ENCODE assay signal across 9 cellular contexts in the genomic region with DNA sequence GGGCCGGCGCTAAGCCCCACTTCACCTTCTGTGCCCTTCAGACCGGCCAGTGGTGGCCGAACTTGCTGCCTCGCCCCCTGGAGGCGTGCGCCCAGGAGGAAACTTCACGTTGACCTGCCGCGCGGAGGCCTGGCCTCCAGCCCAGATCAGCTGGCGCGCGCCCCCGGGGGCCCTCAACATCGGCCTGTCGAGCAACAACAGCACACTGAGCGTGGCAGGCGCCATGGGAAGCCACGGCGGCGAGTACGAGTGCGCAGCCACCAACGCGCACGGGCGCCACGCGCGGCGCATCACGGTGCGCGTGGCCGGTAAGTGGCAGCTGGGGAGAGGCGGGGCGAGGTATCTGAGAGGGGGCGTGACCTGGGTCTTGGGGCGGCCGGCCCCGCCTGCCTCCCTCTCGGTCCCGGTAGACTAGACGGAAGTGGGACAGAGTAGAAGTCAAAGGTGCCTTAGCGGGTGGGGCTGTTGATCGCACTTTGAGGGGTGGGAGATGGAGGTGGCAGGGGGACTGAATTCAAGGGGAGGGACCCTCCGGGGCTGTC. TPM values are rescaled to one million over a fixed set of nuclear protein-coding genes. Genes with fewer than 3 reads are reported as not detected.
DNase-seq lines count a peak whose midpoint lies in the region; ATAC-seq and TF ChIP-seq lines count a peak whose summit lies in the region.
"Had no signal": no experiment of that assay in that cellular context is flagged by ENCODE, and none has a peak within 500 bp of the region (broad histone marks: within the 10 kb centered on the region; RNA-seq: fewer than 3 reads in every experiment).

No MANE protein-coding gene starts in this region.

- H3K4me3 ChIP-seq in stomach = peak overlapping the region; percentile 17 to 48 (median 29)

- peaks cover 25% of the 10 kb centered on the region for H3K27me3 Mint-ChIP-seq in activated T-helper 17 cell treated with anti-CD3 and anti-CD28 coated beads, Interleukin-2, amount 50 U/mL, for 72 hours
- H3K27me3 Mint-ChIP-seq in immature natural killer cell (ENCODE audit: low read depth in 3 of 3) = peaks cover 32 to 48% (median 42%) of the 10 kb centered on the region in 3 donors

- H3K9me3 Mint-ChIP-seq in activated T-helper 17 cell treated with anti-CD3 and anti-CD28 coated beads, Interleukin-2, amount 50 U/mL, for 72 hours = no peaks in the 10 kb centered on the region
- peaks cover 0 to 3% (median 0%) of the 10 kb centered on the region in 6 donors for H3K9me3 Mint-ChIP-seq in immature natural killer cell

- no peak overlapping the region for H3K27ac ChIP-seq in stomach

- peaks cover 28 to 100% (median 70%) of the 10 kb centered on the region in 3 donors for H3K27me3 ChIP-seq in stomach

- TF ChIP-seq CTCF in GM12874 (IDR thresholded peaks at IDR 0.05; ENCODE audit: insufficient read depth, low read depth, low read length) (peak; percentile 36), stomach (IDR thresholded peaks at IDR 0.05) (peak in 1 of 7 experiments; percentile 12)

- H3K9me3 ChIP-seq in stomach = no peaks in the 10 kb centered on the region

- TF ChIP-seq RAD21 in Ishikawa (IDR thresholded peaks at IDR 0.05; ENCODE audit: low read depth) = no peak

- intact Hi-C loops in stomach (cut with DNase I; ENCODE audit: low total_unique reads) = no loop called here

- peaks cover 12% of the 10 kb centered on the region for H3K36me3 Mint-ChIP-seq in activated T-helper 17 cell treated with anti-CD3 and anti-CD28 coated beads, Interleukin-2, amount 50 U/mL, for 72 hours (ENCODE audit: low read depth)
- no peaks in the 10 kb centered on the region for H3K36me3 Mint-ChIP-seq in immature natural killer cell

- H3K27ac Mint-ChIP-seq in activated T-helper 17 cell treated with anti-CD3 and anti-CD28 coated beads, Interleukin-2, amount 50 U/mL, for 72 hours = peak overlapping the region; percentile 78
- peak overlapping the region; percentile 31 to 95 (median 85) for H3K27ac Mint-ChIP-seq in immature natural killer cell

- peak overlapping the region; percentile 74 for H3K4me3 Mint-ChIP-seq in activated T-helper 17 cell treated with anti-CD3 and anti-CD28 coated beads, Interleukin-2, amount 50 U/mL, for 72 hours
- peak overlapping the region; percentile 87 to 95 (median 91) for H3K4me3 Mint-ChIP-seq in immature natural killer cell

- DNase-seq in immature natural killer cell (peak; percentile 74 to 81 (median 79)), stomach (peak; percentile 51), DMS153 (lab: John Stamatoyannopoulos, UW) (no peak)

- no peak for TF ChIP-seq POLR2A in stomach (IDR thresholded peaks at IDR 0.05)

- WGBS in stomach, 5 donors = 1 to 6% (median 2%) methylated on average over 4 to 48 of the region's 48 CpGs

- peaks cover 22% of the 10 kb centered on the region for H3K4me1 Mint-ChIP-seq in activated T-helper 17 cell treated with anti-CD3 and anti-CD28 coated beads, Interleukin-2, amount 50 U/mL, for 72 hours
- H3K4me1 Mint-ChIP-seq in immature natural killer cell = peaks cover 37 to 41% of the 10 kb centered on the region in 2 donors

- ATAC-seq in activated T-helper 17 cell treated with anti-CD3 and anti-CD28 coated beads, Interleukin-2, amount 50 U/mL, for 72 hours (replicated peaks) = peak; percentile 77
- ATAC-seq in GM18520 (IDR thresholded peaks at IDR 0.05; ENCODE audit: unreplicated experiment) (no peak), GM19452 (IDR thresholded peaks at IDR 0.05; ENCODE audit: unreplicated experiment) (no peak)

- H3K4me1 ChIP-seq in stomach = peaks cover 33 to 64% (median 55%) of the 10 kb centered on the region in 4 donors

- no peaks in the 10 kb centered on the region for H3K36me3 ChIP-seq in stomach

- TF ChIP-seq EP300 in Ishikawa (IDR thresholded peaks at IDR 0.05; ENCODE audit: borderline replicate concordance) = no peak
- no peak for TF ChIP-seq EP300 in stomach (IDR thresholded peaks at IDR 0.05)

TF ChIP-seq in Ishikawa, 13 proteins besides CTCF, POLR2A, EP300 and RAD21:
- peak; percentile 23; the same call in 1 of the 2 replicates for TF ChIP-seq TEAD4 (IDR thresholded peaks at IDR 0.05)
- TF ChIP-seq TAF1 (IDR thresholded peaks at IDR 0.05; ENCODE audit: low read depth) = no peak
- peak; percentile 84 for TF ChIP-seq NFIC (IDR thresholded peaks at IDR 0.05)
- TF ChIP-seq TCF12 (IDR thresholded peaks at IDR 0.05; ENCODE audit: low read depth) = peak; percentile 64
- TF ChIP-seq CREB1 (IDR thresholded peaks at IDR 0.05; ENCODE audit: low read depth) = no peak
- no peak for TF ChIP-seq YY1 (IDR thresholded peaks at IDR 0.05; ENCODE audit: low read depth)
- TF ChIP-seq, protein P1, sequence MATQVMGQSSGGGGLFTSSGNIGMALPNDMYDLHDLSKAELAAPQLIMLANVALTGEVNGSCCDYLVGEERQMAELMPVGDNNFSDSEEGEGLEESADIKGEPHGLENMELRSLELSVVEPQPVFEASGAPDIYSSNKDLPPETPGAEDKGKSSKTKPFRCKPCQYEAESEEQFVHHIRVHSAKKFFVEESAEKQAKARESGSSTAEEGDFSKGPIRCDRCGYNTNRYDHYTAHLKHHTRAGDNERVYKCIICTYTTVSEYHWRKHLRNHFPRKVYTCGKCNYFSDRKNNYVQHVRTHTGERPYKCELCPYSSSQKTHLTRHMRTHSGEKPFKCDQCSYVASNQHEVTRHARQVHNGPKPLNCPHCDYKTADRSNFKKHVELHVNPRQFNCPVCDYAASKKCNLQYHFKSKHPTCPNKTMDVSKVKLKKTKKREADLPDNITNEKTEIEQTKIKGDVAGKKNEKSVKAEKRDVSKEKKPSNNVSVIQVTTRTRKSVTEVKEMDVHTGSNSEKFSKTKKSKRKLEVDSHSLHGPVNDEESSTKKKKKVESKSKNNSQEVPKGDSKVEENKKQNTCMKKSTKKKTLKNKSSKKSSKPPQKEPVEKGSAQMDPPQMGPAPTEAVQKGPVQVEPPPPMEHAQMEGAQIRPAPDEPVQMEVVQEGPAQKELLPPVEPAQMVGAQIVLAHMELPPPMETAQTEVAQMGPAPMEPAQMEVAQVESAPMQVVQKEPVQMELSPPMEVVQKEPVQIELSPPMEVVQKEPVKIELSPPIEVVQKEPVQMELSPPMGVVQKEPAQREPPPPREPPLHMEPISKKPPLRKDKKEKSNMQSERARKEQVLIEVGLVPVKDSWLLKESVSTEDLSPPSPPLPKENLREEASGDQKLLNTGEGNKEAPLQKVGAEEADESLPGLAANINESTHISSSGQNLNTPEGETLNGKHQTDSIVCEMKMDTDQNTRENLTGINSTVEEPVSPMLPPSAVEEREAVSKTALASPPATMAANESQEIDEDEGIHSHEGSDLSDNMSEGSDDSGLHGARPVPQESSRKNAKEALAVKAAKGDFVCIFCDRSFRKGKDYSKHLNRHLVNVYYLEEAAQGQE (IDR thresholded peaks at IDR 0.05; ENCODE audit: low read depth) = no peak
- TF ChIP-seq CEBPB (IDR thresholded peaks at IDR 0.05) = no peak
- TF ChIP-seq EGR1 (IDR thresholded peaks at IDR 0.05) = no peak
- no peak for TF ChIP-seq FOXM1 (IDR thresholded peaks at IDR 0.05; ENCODE audit: borderline replicate concordance, low read depth)
- TF ChIP-seq, protein P2, sequence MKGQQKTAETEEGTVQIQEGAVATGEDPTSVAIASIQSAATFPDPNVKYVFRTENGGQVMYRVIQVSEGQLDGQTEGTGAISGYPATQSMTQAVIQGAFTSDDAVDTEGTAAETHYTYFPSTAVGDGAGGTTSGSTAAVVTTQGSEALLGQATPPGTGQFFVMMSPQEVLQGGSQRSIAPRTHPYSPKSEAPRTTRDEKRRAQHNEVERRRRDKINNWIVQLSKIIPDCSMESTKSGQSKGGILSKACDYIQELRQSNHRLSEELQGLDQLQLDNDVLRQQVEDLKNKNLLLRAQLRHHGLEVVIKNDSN (IDR thresholded peaks at IDR 0.05) = peak; percentile 54
- TF ChIP-seq, protein P3, sequence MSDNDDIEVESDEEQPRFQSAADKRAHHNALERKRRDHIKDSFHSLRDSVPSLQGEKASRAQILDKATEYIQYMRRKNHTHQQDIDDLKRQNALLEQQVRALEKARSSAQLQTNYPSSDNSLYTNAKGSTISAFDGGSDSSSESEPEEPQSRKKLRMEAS (IDR thresholded peaks at IDR 0.05) = peak; percentile 90
- peak; percentile 64; the same call in 1 of the 2 replicates for TF ChIP-seq ZBTB7A (IDR thresholded peaks at IDR 0.05; ENCODE audit: low read depth)

RNA-seq across cellular contexts. Expression of a gene that starts 5.6 kb away (rescaled TPM):
- 1 to 10 TPM in 1 of 2 donors, under 1 TPM in 1; 0.71 to 8.6 TPM for total RNA-seq in activated T-helper 17 cell treated with anti-CD3 and anti-CD28 coated beads, Interleukin-2, amount 50 U/mL, for 72 hours
- polyA plus RNA-seq in immature natural killer cell (not detected), stomach (under 1 TPM in 2 of 3 donors, not detected in 1; 0.12 to 0.50 TPM)
- under 1 TPM in 1 of 5 donors, not detected in 4; 0.45 TPM for total RNA-seq in stomach

RNA-seq across cellular contexts. Expression of a gene that starts 8.6 kb away (rescaled TPM):
- total RNA-seq in activated T-helper 17 cell treated with anti-CD3 and anti-CD28 coated beads, Interleukin-2, amount 50 U/mL, for 72 hours = 1 to 10 TPM in 1 of 2 donors, under 1 TPM in 1; 0.78 to 2.2 TPM
- polyA plus RNA-seq in immature natural killer cell (1 to 10 TPM in 1 of 3 donors, under 1 TPM in 1, not detected in 1; 0.63 to 1.1 TPM), stomach (under 1 TPM in 2 of 3 donors, not detected in 1; 0.56 to 0.85 TPM)
- total RNA-seq in stomach = 1 to 10 TPM in 1 of 5 donors, not detected in 4; 1.9 TPM
- total RNA-seq: NCI-H460 had no signal

RNA-seq across cellular contexts. Expression of a gene that starts 14.2 kb away (rescaled TPM):
- total RNA-seq in activated T-helper 17 cell treated with anti-CD3 and anti-CD28 coated beads, Interleukin-2, amount 50 U/mL, for 72 hours = 1 to 10 TPM; 5.4 to 6.6 TPM
- 1 to 10 TPM in 1 of 3 donors, under 1 TPM in 1, not detected in 1; 0.48 to 1.9 TPM for polyA plus RNA-seq in immature natural killer cell
- total RNA-seq in stomach = 1 to 10 TPM in 2 of 5 donors, not detected in 3; 2.2 to 2.3 TPM
- polyA plus RNA-seq in stomach = 1 to 10 TPM; 3.7 to 8.6 (median 4.3) TPM

RNA-seq across cellular contexts. Expression of a gene that starts 20.4 kb away (rescaled TPM):
- 10 to 100 TPM; 12.3 to 20.1 TPM for total RNA-seq in activated T-helper 17 cell treated with anti-CD3 and anti-CD28 coated beads, Interleukin-2, amount 50 U/mL, for 72 hours
- polyA plus RNA-seq in immature natural killer cell (10 to 100 TPM; 12.5 to 17.8 (median 16.6) TPM), stomach (10 to 100 TPM; 28.8 to 32.9 (median 29.5) TPM)
- total RNA-seq in stomach = 10 to 100 TPM in 2 of 5 donors, 1 to 10 TPM in 1, under 1 TPM in 1, not detected in 1; 0.89 to 54.3 (median 14.9) TPM

RNA-seq across cellular contexts. Expression of a gene that starts 24.5 kb away (rescaled TPM):
- 10 to 100 TPM; 47.8 to 88.5 TPM for total RNA-seq in activated T-helper 17 cell treated with anti-CD3 and anti-CD28 coated beads, Interleukin-2, amount 50 U/mL, for 72 hours
- 10 to 100 TPM in 2 of 3 donors, 1 to 10 TPM in 1; 9.9 to 18.4 (median 18.0) TPM for polyA plus RNA-seq in immature natural killer cell
- total RNA-seq in stomach = 10 to 100 TPM in 2 of 5 donors, 1 to 10 TPM in 3; 2.3 to 15.6 (median 8.7) TPM
- polyA plus RNA-seq in stomach = 1 to 10 TPM; 7.9 to 9.5 (median 8.8) TPM
